In the genomic region with DNA sequence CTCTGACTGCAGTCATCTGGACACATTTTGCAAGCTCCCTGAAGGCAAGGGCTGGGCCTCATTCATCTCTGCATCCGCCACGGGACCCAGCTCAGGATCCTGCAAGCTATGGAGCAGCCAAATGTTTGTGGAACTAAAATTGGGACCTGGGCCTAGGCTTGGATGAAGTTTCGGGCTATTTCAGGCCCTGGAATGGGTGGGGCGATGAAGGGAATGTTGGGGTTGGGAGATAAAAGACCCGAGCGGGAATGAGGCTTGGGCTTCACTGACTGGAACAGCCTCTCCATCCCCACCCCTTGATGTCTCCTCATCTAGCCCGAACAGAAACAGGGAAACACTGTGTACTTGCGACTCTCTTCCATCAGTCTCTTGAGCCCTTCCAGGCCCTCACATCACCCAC, we compare ENCODE assay signal across 20 cellular contexts.
"Had no signal": no experiment of that assay in that cellular context is flagged by ENCODE, and none has a peak within 500 bp of the region (broad histone marks: within the 10 kb centered on the region; RNA-seq: fewer than 3 reads in every experiment).

No MANE protein-coding gene starts in this region.

- H3K9me3 ChIP-seq: esophagus squamous epithelium, mucosa of descending colon, sigmoid colon, SK-N-SH, thyroid gland had no signal

- H3K4me1 Mint-ChIP-seq: natural killer cell; stimulated activated naive CD8-positive, alpha-beta T cell treated with anti-CD3 and anti-CD28 coated beads, Interleukin-15, amount 100 ng/mL, for 72 hours; WTC11 had no signal

- H3K27me3 ChIP-seq: cardiac muscle cell, esophagus squamous epithelium, sigmoid colon, thyroid gland had no signal

- DNase-seq: activated CD4-positive, alpha-beta T cell treated with anti-CD3 and anti-CD28 coated beads for 48 hours; activated CD8-positive, alpha-beta memory T cell treated with anti-CD3 and anti-CD28 coated beads, Interleukin-2, amount 50 U/mL, for 48 hours; activated CD8-positive, alpha-beta T cell treated with anti-CD3 and anti-CD28 coated beads, Interleukin-2, amount 10 ng/mL, durations not matched to agents 7 days and 5 days; esophagus squamous epithelium; hypothalamus; kidney glomerular epithelial cell; mucosa of descending colon; natural killer cell; nucleus accumbens; sigmoid colon; SK-N-SH; stimulated activated CD4-positive, alpha-beta T cell treated with anti-CD3 and anti-CD28 coated beads, Interleukin-4, amount 100 ng/mL, for 1 hour; stimulated activated naive CD8-positive, alpha-beta T cell treated with anti-CD3 and anti-CD28 coated beads, Interleukin-15, amount 100 ng/mL, for 72 hours; thyroid gland had no signal

- H3K4me2 ChIP-seq: SK-N-SH had no signal

- H3K27ac Mint-ChIP-seq: activated CD8-positive, alpha-beta T cell treated with anti-CD3 and anti-CD28 coated beads, Interleukin-2, amount 10 ng/mL, durations not matched to agents 7 days and 5 days; natural killer cell; progenitor cell of endocrine pancreas; stimulated activated naive CD8-positive, alpha-beta T cell treated with anti-CD3 and anti-CD28 coated beads, Interleukin-15, amount 100 ng/mL, for 72 hours; WTC11 had no signal

- H3K36me3 Mint-ChIP-seq: natural killer cell, WTC11 had no signal

- H3K27me3 Mint-ChIP-seq: progenitor cell of endocrine pancreas had no signal

- ATAC-seq: activated CD8-positive, alpha-beta T cell treated with anti-CD3 and anti-CD28 coated beads, Interleukin-2, amount 10 ng/mL, durations not matched to agents 7 days and 5 days; mucosa of descending colon; natural killer cell; stimulated activated naive CD8-positive, alpha-beta T cell treated with anti-CD3 and anti-CD28 coated beads, Interleukin-15, amount 100 ng/mL, for 72 hours; WTC11 had no signal

- H3K9ac ChIP-seq: SK-N-SH had no signal

- H3K9me3 Mint-ChIP-seq: natural killer cell; stimulated activated naive CD8-positive, alpha-beta T cell treated with anti-CD3 and anti-CD28 coated beads, Interleukin-15, amount 100 ng/mL, for 72 hours; WTC11 had no signal

- H3K36me3 ChIP-seq: cardiac muscle cell, esophagus squamous epithelium, sigmoid colon, thyroid gland had no signal

- H3K27ac ChIP-seq: cardiac muscle cell, thyroid gland had no signal

- H3K9me2 ChIP-seq: SK-N-SH had no signal

- H3K4me3 Mint-ChIP-seq: activated CD8-positive, alpha-beta T cell treated with anti-CD3 and anti-CD28 coated beads, Interleukin-2, amount 10 ng/mL, durations not matched to agents 7 days and 5 days; natural killer cell; stimulated activated naive CD8-positive, alpha-beta T cell treated with anti-CD3 and anti-CD28 coated beads, Interleukin-15, amount 100 ng/mL, for 72 hours; WTC11 had no signal

- H3K4me3 ChIP-seq: cardiac muscle cell, esophagus squamous epithelium, lung, mucosa of descending colon, sigmoid colon, thyroid gland had no signal

- FAIRE-seq: colon, frontal cortex had no signal
